ENCODE assay signal across 1 cellular context in the genomic region with DNA sequence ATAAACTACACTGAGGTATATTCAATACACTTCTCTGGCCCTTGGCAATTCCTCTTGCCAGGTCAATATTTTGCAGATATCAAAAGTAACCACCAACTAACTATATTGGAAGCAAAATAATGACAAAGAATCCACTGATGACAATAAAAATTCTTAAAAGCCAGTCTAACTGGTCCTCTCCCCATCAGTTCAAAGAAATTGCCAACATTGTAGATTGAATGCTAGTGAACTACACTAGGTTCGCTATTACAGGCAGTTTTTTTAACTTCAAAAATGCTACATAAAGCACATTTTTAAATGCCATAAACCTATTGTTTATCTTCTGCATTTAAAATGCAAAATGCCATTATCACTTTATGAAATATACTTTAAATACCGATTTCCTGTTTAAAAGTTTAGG.
TF ChIP-seq lines count a peak whose summit lies in the region.

No MANE protein-coding gene starts in this region.

TF ChIP-seq in HEK293T, 16 proteins besides CTCF, POLR2A, EP300 and RAD21 (continued from another document):
- TF ChIP-seq ARNT (IDR thresholded peaks at IDR 0.05) = no peak
- no peak for TF ChIP-seq L3MBTL2 (conservative IDR thresholded peaks at IDR 0.05)
TF ChIP-seq in HEK293T: peak in this region for 0.
